In the genomic region with DNA sequence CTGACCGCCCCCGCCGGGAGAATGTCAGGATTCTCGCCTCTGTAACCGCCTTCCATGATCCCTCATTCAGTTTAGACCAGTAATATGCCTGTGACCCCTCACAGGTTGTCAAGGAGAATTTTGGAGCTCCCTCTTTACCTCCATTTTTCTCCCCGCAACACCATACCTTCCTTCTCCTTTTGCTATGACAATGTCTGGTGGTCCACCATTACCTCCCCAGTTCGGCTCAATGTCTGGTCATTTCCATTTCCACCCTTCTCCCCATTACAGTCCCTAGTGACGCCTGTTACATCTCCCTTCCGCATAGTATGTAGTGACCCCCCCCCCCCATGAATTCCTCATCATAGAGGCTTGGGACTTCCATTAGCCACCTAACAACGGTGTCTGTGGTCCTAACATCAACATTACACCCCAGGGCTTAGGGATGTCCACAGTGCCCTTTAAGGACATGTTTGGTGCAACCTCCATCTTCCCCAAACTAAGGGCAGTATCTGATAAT, we compare ENCODE assay signal across 8 cellular contexts. TPM values are rescaled to one million over a fixed set of nuclear protein-coding genes. Genes with fewer than 3 reads are reported as not detected.
DNase-seq lines count a peak whose midpoint lies in the region; ATAC-seq, FAIRE-seq and TF ChIP-seq lines count a peak whose summit lies in the region.

No MANE protein-coding gene starts in this region.

- no peak for DNase-seq in HFFc6
- no peak for DNase-seq in activated T-helper 1 cell treated with anti-CD3 and anti-CD28 coated beads, Interleukin-12 subunit alpha, Interleukin-12 subunit beta, Interleukin-2, Interleukin-4 antibody, amounts not matched to agents 30 ng/mL and 10 ng/mL and 1 ng/mL, durations not matched to agents 14 hours and 24 hours and 36 hours (ENCODE audit: low spot score)
- DNase-seq in stimulated activated effector memory CD8-positive, alpha-beta T cell treated with anti-CD3 and anti-CD28 coated beads, Interleukin-12 subunit alpha, Interleukin-12 subunit beta, amount 100 ng/mL, for 72 hours (ENCODE audit: low spot score in 2 of 2), result no peak
- DNase-seq in NCI-H524 treated with DMSO at 0.1 percent for 48 hours (lab: John Stamatoyannopoulos, UW), result no peak
- DNase-seq in D721Med (ENCODE audit: insufficient read length, low spot score), result no peak
- no peak for DNase-seq in epidermal melanocyte (ENCODE audit: insufficient read length, low spot score)
- DNase-seq in NCI-H526 (lab: John Stamatoyannopoulos, UW), result no peak

- FAIRE-seq in D721Med (lab: Jason Lieb, UNC), result no peak

- intact Hi-C loops in activated T-helper 1 cell treated with anti-CD3 and anti-CD28 coated beads, Interleukin-12 subunit alpha, Interleukin-12 subunit beta, Interleukin-2, Interleukin-4 antibody, amounts not matched to agents 30 ng/mL and 10 ng/mL and 1 ng/mL, durations not matched to agents 14 hours and 24 hours and 36 hours (cut with micrococcal nuclease), result loop anchor here (1.0 to 5.0 kb wide), 13 partner anchors 21 to 466 kb away; a partner anchor contains a TSS

- no peaks in the 10 kb centered on the region for H3K27me3 Mint-ChIP-seq in HFFc6 (ENCODE audit: insufficient read depth)
- H3K27me3 Mint-ChIP-seq in activated T-helper 1 cell treated with anti-CD3 and anti-CD28 coated beads, Interleukin-12 subunit alpha, Interleukin-12 subunit beta, Interleukin-2, Interleukin-4 antibody, amounts not matched to agents 30 ng/mL and 10 ng/mL and 1 ng/mL, durations not matched to agents 14 hours and 24 hours and 36 hours (ENCODE audit: insufficient read depth), result no peaks in the 10 kb centered on the region

- H3K4me1 Mint-ChIP-seq in HFFc6 (ENCODE audit: low read depth), result peaks cover 30% of the 10 kb centered on the region
- H3K4me1 Mint-ChIP-seq in activated T-helper 1 cell treated with anti-CD3 and anti-CD28 coated beads, Interleukin-12 subunit alpha, Interleukin-12 subunit beta, Interleukin-2, Interleukin-4 antibody, amounts not matched to agents 30 ng/mL and 10 ng/mL and 1 ng/mL, durations not matched to agents 14 hours and 24 hours and 36 hours (ENCODE audit: low read depth), result peaks cover 33% of the 10 kb centered on the region
- H3K4me1 Mint-ChIP-seq in stimulated activated effector memory CD8-positive, alpha-beta T cell treated with anti-CD3 and anti-CD28 coated beads, Interleukin-12 subunit alpha, Interleukin-12 subunit beta, amount 100 ng/mL, for 72 hours, result peaks cover 38% of the 10 kb centered on the region

- no peak for ATAC-seq in stimulated activated effector memory CD8-positive, alpha-beta T cell treated with anti-CD3 and anti-CD28 coated beads, Interleukin-12 subunit alpha, Interleukin-12 subunit beta, amount 100 ng/mL, for 72 hours

- H3K4me3 Mint-ChIP-seq in HFFc6, result peak overlapping the region; percentile 95
- peak overlapping the region; percentile 92 for H3K4me3 Mint-ChIP-seq in activated T-helper 1 cell treated with anti-CD3 and anti-CD28 coated beads, Interleukin-12 subunit alpha, Interleukin-12 subunit beta, Interleukin-2, Interleukin-4 antibody, amounts not matched to agents 30 ng/mL and 10 ng/mL and 1 ng/mL, durations not matched to agents 14 hours and 24 hours and 36 hours
- H3K4me3 Mint-ChIP-seq in stimulated activated effector memory CD8-positive, alpha-beta T cell treated with anti-CD3 and anti-CD28 coated beads, Interleukin-12 subunit alpha, Interleukin-12 subunit beta, amount 100 ng/mL, for 72 hours, result peak overlapping the region; percentile 89

- H3K9me3 Mint-ChIP-seq in HFFc6, result no peaks in the 10 kb centered on the region
- H3K9me3 Mint-ChIP-seq in activated T-helper 1 cell treated with anti-CD3 and anti-CD28 coated beads, Interleukin-12 subunit alpha, Interleukin-12 subunit beta, Interleukin-2, Interleukin-4 antibody, amounts not matched to agents 30 ng/mL and 10 ng/mL and 1 ng/mL, durations not matched to agents 14 hours and 24 hours and 36 hours, result no peaks in the 10 kb centered on the region
- no peaks in the 10 kb centered on the region for H3K9me3 Mint-ChIP-seq in stimulated activated effector memory CD8-positive, alpha-beta T cell treated with anti-CD3 and anti-CD28 coated beads, Interleukin-12 subunit alpha, Interleukin-12 subunit beta, amount 100 ng/mL, for 72 hours

- TF ChIP-seq CTCF in HFFc6 (IDR thresholded peaks at IDR 0.05) (no peak), D721Med (IDR thresholded peaks at IDR 0.05; ENCODE audit: insufficient read depth, missing control alignments) (no peak)

- peak overlapping the region; percentile 63 for H3K4me3 ChIP-seq in iPS-11a (ENCODE audit: low read depth, low read length)

- peaks cover 12% of the 10 kb centered on the region for H3K36me3 Mint-ChIP-seq in HFFc6 (ENCODE audit: low read depth)
- H3K36me3 Mint-ChIP-seq in activated T-helper 1 cell treated with anti-CD3 and anti-CD28 coated beads, Interleukin-12 subunit alpha, Interleukin-12 subunit beta, Interleukin-2, Interleukin-4 antibody, amounts not matched to agents 30 ng/mL and 10 ng/mL and 1 ng/mL, durations not matched to agents 14 hours and 24 hours and 36 hours (ENCODE audit: low read depth), result peaks cover 17% of the 10 kb centered on the region
- peaks cover 58% of the 10 kb centered on the region for H3K36me3 Mint-ChIP-seq in stimulated activated effector memory CD8-positive, alpha-beta T cell treated with anti-CD3 and anti-CD28 coated beads, Interleukin-12 subunit alpha, Interleukin-12 subunit beta, amount 100 ng/mL, for 72 hours

- H3K27ac Mint-ChIP-seq in HFFc6, result peak overlapping the region; percentile 96
- H3K27ac Mint-ChIP-seq in activated T-helper 1 cell treated with anti-CD3 and anti-CD28 coated beads, Interleukin-12 subunit alpha, Interleukin-12 subunit beta, Interleukin-2, Interleukin-4 antibody, amounts not matched to agents 30 ng/mL and 10 ng/mL and 1 ng/mL, durations not matched to agents 14 hours and 24 hours and 36 hours, result peak overlapping the region; percentile 99
- peak overlapping the region; percentile 98 for H3K27ac Mint-ChIP-seq in stimulated activated effector memory CD8-positive, alpha-beta T cell treated with anti-CD3 and anti-CD28 coated beads, Interleukin-12 subunit alpha, Interleukin-12 subunit beta, amount 100 ng/mL, for 72 hours

RNA-seq across cellular contexts. Expression of a gene that starts 0.7 kb away (rescaled TPM):
- total RNA-seq in HFFc6 (2021; fragmentation: NEBNext Ultra II Directional; extraction: Animal tissue kit (Norgen Biotek cat#: 25700)), result 10 to 100 TPM; 68.8 to 80.7 (median 75.3) TPM
- total RNA-seq in activated T-helper 1 cell treated with anti-CD3 and anti-CD28 coated beads, Interleukin-12 subunit alpha, Interleukin-12 subunit beta, Interleukin-2, Interleukin-4 antibody, amounts not matched to agents 30 ng/mL and 10 ng/mL and 1 ng/mL, durations not matched to agents 14 hours and 24 hours and 36 hours, result 75.9 and 84.4 TPM in 2 replicates

RNA-seq across cellular contexts. Expression of a gene that starts 20.5 kb away (rescaled TPM):
- 1,000 to 10,000 TPM in 3 of 6 experiments, 100 to 1,000 TPM in 3; 815 to 1,568 (median 980) TPM for total RNA-seq in HFFc6 (2021; fragmentation: NEBNext Ultra II Directional; extraction: Animal tissue kit (Norgen Biotek cat#: 25700))
- 61.7 and 70.1 TPM in 2 replicates for total RNA-seq in activated T-helper 1 cell treated with anti-CD3 and anti-CD28 coated beads, Interleukin-12 subunit alpha, Interleukin-12 subunit beta, Interleukin-2, Interleukin-4 antibody, amounts not matched to agents 30 ng/mL and 10 ng/mL and 1 ng/mL, durations not matched to agents 14 hours and 24 hours and 36 hours

RNA-seq across cellular contexts. Expression of a gene that starts 58.0 kb away (rescaled TPM):
- under 1 TPM in 5 of 6 experiments, not detected in 1; 0.13 to 0.31 (median 0.19) TPM for total RNA-seq in HFFc6 (2021; fragmentation: NEBNext Ultra II Directional; extraction: Animal tissue kit (Norgen Biotek cat#: 25700))
- total RNA-seq in activated T-helper 1 cell treated with anti-CD3 and anti-CD28 coated beads, Interleukin-12 subunit alpha, Interleukin-12 subunit beta, Interleukin-2, Interleukin-4 antibody, amounts not matched to agents 30 ng/mL and 10 ng/mL and 1 ng/mL, durations not matched to agents 14 hours and 24 hours and 36 hours, result 0.21 and 0.22 TPM in 2 replicates

Comparison
In these comparisons a context has a peak if more than half of its experiments do, and no peak if none do; other contexts are left out.
1. RNA of a gene that starts 20.5 kb away (total RNA-seq): 815 to 1,568 TPM in HFFc6; 61.7 to 70.1 TPM in activated T-helper 1 cell treated with anti-CD3 and anti-CD28 coated beads, Interleukin-12 subunit alpha, Interleukin-12 subunit beta, Interleukin-2, Interleukin-4 antibody, amounts not matched to agents 30 ng/mL and 10 ng/mL and 1 ng/mL, durations not matched to agents 14 hours and 24 hours and 36 hours; every median in the first group is over 10 times any median in the second.
2. Peak in every context shown above with its lines, with median percentiles within 50 percentile points of each other: H3K27ac Mint-ChIP-seq and H3K4me3 Mint-ChIP-seq.